ENCODE assay signal across 1 cellular context in the genomic region with DNA sequence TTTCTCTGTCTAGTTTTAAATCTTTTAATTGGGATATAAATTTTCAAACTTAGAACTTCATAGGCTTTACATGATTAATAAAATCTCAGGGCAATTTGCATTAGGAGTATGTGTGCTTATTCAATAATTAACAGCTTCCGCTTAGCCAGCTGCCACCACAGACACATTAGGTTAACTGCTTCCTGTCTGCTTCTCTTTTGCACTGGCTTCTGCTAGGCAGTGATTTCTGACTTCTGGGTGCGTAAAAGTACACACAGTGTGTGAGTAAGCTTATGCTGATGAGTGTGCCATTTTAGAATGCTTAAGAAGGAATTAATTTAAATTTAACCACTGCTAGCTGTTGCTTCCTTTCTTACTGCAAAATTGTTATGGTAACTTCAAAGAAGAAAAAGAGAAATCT.
TF ChIP-seq lines count a peak whose summit lies in the region.

No MANE protein-coding gene starts in this region.

TF ChIP-seq in GM12878, 131 proteins besides CTCF, POLR2A, EP300 and RAD21 (continued from another document):
- TF ChIP-seq, protein P1, sequence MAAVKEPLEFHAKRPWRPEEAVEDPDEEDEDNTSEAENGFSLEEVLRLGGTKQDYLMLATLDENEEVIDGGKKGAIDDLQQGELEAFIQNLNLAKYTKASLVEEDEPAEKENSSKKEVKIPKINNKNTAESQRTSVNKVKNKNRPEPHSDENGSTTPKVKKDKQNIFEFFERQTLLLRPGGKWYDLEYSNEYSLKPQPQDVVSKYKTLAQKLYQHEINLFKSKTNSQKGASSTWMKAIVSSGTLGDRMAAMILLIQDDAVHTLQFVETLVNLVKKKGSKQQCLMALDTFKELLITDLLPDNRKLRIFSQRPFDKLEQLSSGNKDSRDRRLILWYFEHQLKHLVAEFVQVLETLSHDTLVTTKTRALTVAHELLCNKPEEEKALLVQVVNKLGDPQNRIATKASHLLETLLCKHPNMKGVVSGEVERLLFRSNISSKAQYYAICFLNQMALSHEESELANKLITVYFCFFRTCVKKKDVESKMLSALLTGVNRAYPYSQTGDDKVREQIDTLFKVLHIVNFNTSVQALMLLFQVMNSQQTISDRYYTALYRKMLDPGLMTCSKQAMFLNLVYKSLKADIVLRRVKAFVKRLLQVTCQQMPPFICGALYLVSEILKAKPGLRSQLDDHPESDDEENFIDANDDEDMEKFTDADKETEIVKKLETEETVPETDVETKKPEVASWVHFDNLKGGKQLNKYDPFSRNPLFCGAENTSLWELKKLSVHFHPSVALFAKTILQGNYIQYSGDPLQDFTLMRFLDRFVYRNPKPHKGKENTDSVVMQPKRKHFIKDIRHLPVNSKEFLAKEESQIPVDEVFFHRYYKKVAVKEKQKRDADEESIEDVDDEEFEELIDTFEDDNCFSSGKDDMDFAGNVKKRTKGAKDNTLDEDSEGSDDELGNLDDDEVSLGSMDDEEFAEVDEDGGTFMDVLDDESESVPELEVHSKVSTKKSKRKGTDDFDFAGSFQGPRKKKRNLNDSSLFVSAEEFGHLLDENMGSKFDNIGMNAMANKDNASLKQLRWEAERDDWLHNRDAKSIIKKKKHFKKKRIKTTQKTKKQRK (IDR thresholded peaks at IDR 0.05; ENCODE audit: low read depth, low read length), result no peak
- TF ChIP-seq YBX1 (IDR thresholded peaks at IDR 0.05) (no peak), CHD4 (IDR thresholded peaks at IDR 0.05) (no peak), ESRRA (IDR thresholded peaks at IDR 0.05; ENCODE audit: low read length) (no peak), RCOR1 (conservative IDR thresholded peaks at IDR 0.05; ENCODE audit: low read depth, low read length) (no peak), BMI1 (IDR thresholded peaks at IDR 0.05; ENCODE audit: borderline replicate concordance) (no peak), SMAD1 (IDR thresholded peaks at IDR 0.05; ENCODE audit: low read depth, partially characterized antibody) (no peak), NR2C1 (IDR thresholded peaks at IDR 0.05) (no peak)
- TF ChIP-seq, protein P2, sequence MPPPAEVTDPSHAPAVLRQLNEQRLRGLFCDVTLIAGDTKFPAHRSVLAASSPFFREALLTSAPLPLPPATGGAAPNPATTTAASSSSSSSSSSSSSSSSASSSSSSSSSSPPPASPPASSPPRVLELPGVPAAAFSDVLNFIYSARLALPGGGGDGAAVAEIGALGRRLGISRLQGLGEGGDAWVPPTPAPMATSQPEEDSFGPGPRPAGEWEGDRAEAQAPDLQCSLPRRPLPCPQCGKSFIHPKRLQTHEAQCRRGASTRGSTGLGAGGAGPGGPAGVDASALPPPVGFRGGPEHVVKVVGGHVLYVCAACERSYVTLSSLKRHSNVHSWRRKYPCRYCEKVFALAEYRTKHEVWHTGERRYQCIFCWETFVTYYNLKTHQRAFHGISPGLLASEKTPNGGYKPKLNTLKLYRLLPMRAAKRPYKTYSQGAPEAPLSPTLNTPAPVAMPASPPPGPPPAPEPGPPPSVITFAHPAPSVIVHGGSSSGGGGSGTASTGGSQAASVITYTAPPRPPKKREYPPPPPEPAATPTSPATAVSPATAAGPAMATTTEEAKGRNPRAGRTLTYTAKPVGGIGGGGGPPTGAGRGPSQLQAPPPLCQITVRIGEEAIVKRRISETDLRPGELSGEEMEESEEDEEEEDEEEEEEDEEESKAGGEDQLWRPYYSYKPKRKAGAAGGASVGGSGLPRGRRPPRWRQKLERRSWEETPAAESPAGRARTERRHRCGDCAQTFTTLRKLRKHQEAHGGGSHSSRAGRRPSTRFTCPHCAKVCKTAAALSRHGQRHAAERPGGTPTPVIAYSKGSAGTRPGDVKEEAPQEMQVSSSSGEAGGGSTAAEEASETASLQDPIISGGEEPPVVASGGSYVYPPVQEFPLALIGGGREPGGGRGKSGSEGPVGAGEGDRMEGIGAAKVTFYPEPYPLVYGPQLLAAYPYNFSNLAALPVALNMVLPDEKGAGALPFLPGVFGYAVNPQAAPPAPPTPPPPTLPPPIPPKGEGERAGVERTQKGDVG (CRISPR knock-in tag; IDR thresholded peaks at IDR 0.05), result no peak
- TF ChIP-seq, protein P3, sequence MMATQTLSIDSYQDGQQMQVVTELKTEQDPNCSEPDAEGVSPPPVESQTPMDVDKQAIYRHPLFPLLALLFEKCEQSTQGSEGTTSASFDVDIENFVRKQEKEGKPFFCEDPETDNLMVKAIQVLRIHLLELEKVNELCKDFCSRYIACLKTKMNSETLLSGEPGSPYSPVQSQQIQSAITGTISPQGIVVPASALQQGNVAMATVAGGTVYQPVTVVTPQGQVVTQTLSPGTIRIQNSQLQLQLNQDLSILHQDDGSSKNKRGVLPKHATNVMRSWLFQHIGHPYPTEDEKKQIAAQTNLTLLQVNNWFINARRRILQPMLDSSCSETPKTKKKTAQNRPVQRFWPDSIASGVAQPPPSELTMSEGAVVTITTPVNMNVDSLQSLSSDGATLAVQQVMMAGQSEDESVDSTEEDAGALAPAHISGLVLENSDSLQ (IDR thresholded peaks at IDR 0.05), result no peak
